In genomic region chr19:49422407-49423277, GRCh38 we compare ENCODE assay signal across 6 cellular contexts. TPM values are rescaled to one million over a fixed set of nuclear protein-coding genes. Genes with fewer than 3 reads are reported as not detected.
DNase-seq lines count a peak whose midpoint lies in the region; ATAC-seq and TF ChIP-seq lines count a peak whose summit lies in the region.

No MANE protein-coding gene starts in this region.

- H3K36me3 ChIP-seq in lower lobe of right lung, result no peaks in the 10 kb centered on the region

- peak; percentile 77 for DNase-seq in activated CD8-positive, alpha-beta memory T cell treated with anti-CD3 and anti-CD28 coated beads, Interleukin-2, amount 10 ng/mL, durations not matched to agents 7 days and 5 days
- no peak for DNase-seq in activated CD8-positive, alpha-beta memory T cell treated with anti-CD3 and anti-CD28 coated beads for 24 hours
- DNase-seq in activated gamma-delta T cell (lab: John Stamatoyannopoulos, UW) (peak; percentile 35), lower lobe of right lung (no peak), amniotic stem cell (lab: John Stamatoyannopoulos, UW) (no peak), DMS114 treated with DMSO at 0.1 percent for 48 hours (lab: John Stamatoyannopoulos, UW; ENCODE audit: unreplicated experiment) (no peak)

- intact Hi-C loops in lower lobe of right lung (cut with DNase I), result no loop called here

- peak; percentile 40 for TF ChIP-seq CTCF in lower lobe of right lung (IDR thresholded peaks at IDR 0.05)

- CTCF ChIA-PET in activated CD8-positive, alpha-beta memory T cell treated with anti-CD3 and anti-CD28 coated beads, Interleukin-2, amount 10 ng/mL, durations not matched to agents 7 days and 5 days (lab: Charles Lee), result interaction anchor here (0.6 to 7.4 kb wide), 14 partner anchors 8 to 195 kb away, joined by 3 to 52 read pairs (median 4); partner anchors contain the start of gene PIH1D1

- H3K4me1 Mint-ChIP-seq in activated CD8-positive, alpha-beta memory T cell treated with anti-CD3 and anti-CD28 coated beads, Interleukin-2, amount 10 ng/mL, durations not matched to agents 7 days and 5 days, result peaks cover 36% of the 10 kb centered on the region

- peak overlapping the region; percentile 52 for H3K27ac Mint-ChIP-seq in activated CD8-positive, alpha-beta memory T cell treated with anti-CD3 and anti-CD28 coated beads, Interleukin-2, amount 10 ng/mL, durations not matched to agents 7 days and 5 days

- peaks cover 27% of the 10 kb centered on the region for H3K4me1 ChIP-seq in lower lobe of right lung

- H3K27me3 Mint-ChIP-seq in activated CD8-positive, alpha-beta memory T cell treated with anti-CD3 and anti-CD28 coated beads, Interleukin-2, amount 10 ng/mL, durations not matched to agents 7 days and 5 days, result peaks cover 92% of the 10 kb centered on the region

- H3K27me3 ChIP-seq in lower lobe of right lung (ENCODE audit: low read depth), result peaks cover 86% of the 10 kb centered on the region

- peak overlapping the region; percentile 34 for H3K4me3 ChIP-seq in lower lobe of right lung

- ATAC-seq in activated CD8-positive, alpha-beta memory T cell treated with anti-CD3 and anti-CD28 coated beads, Interleukin-2, amount 10 ng/mL, durations not matched to agents 7 days and 5 days, result peak; percentile 84
- ATAC-seq in lower lobe of right lung, result peak; percentile 57 to 65

- H3K9me3 Mint-ChIP-seq in activated CD8-positive, alpha-beta memory T cell treated with anti-CD3 and anti-CD28 coated beads, Interleukin-2, amount 10 ng/mL, durations not matched to agents 7 days and 5 days (ENCODE audit: low read depth), result no peaks in the 10 kb centered on the region

- H3K4me3 Mint-ChIP-seq in activated CD8-positive, alpha-beta memory T cell treated with anti-CD3 and anti-CD28 coated beads, Interleukin-2, amount 10 ng/mL, durations not matched to agents 7 days and 5 days, result peak overlapping the region; percentile 66

- H3K27ac ChIP-seq in lower lobe of right lung, result no peak overlapping the region

- H3K36me3 Mint-ChIP-seq in activated CD8-positive, alpha-beta memory T cell treated with anti-CD3 and anti-CD28 coated beads, Interleukin-2, amount 10 ng/mL, durations not matched to agents 7 days and 5 days, result peaks cover 2% of the 10 kb centered on the region

- H3K9me3 ChIP-seq in lower lobe of right lung, result no peaks in the 10 kb centered on the region

RNA-seq across cellular contexts. Expression of gene PTH2, which starts 0.6 kb away (rescaled TPM):
- not detected for total RNA-seq in activated CD8-positive, alpha-beta memory T cell treated with anti-CD3 and anti-CD28 coated beads, Interleukin-2, amount 10 ng/mL, durations not matched to agents 7 days and 5 days
- total RNA-seq in lower lobe of right lung, result not detected

RNA-seq across cellular contexts. Expression of gene GFY, which starts 2.5 kb away (rescaled TPM):
- total RNA-seq in activated CD8-positive, alpha-beta memory T cell treated with anti-CD3 and anti-CD28 coated beads, Interleukin-2, amount 10 ng/mL, durations not matched to agents 7 days and 5 days, result not detected
- total RNA-seq in lower lobe of right lung, result not detected

RNA-seq across cellular contexts. Expression of gene SLC17A7, which starts 18.7 kb away (rescaled TPM):
- under 1 TPM; 0.19 to 0.55 TPM for total RNA-seq in activated CD8-positive, alpha-beta memory T cell treated with anti-CD3 and anti-CD28 coated beads, Interleukin-2, amount 10 ng/mL, durations not matched to agents 7 days and 5 days
- total RNA-seq in lower lobe of right lung, result 0.56 TPM

RNA-seq across cellular contexts. Expression of gene PIH1D1, which starts 29.0 kb away (rescaled TPM):
- total RNA-seq in activated CD8-positive, alpha-beta memory T cell treated with anti-CD3 and anti-CD28 coated beads, Interleukin-2, amount 10 ng/mL, durations not matched to agents 7 days and 5 days, result 100 to 1,000 TPM; 148 to 158 TPM
- 63.2 TPM for total RNA-seq in lower lobe of right lung

RNA-seq across cellular contexts. Expression of gene ALDH16A1, which starts 30.4 kb away (rescaled TPM):
- total RNA-seq in activated CD8-positive, alpha-beta memory T cell treated with anti-CD3 and anti-CD28 coated beads, Interleukin-2, amount 10 ng/mL, durations not matched to agents 7 days and 5 days, result 10 to 100 TPM; 37.2 to 45.2 TPM
- total RNA-seq in lower lobe of right lung, result 33.7 TPM

Comparison
In these comparisons a context has a peak if more than half of its experiments do, and no peak if none do; other contexts are left out.
1. DNase-seq: peak in activated CD8-positive, alpha-beta memory T cell treated with anti-CD3 and anti-CD28 coated beads, Interleukin-2, amount 10 ng/mL, durations not matched to agents 7 days and 5 days (single experiment) and activated gamma-delta T cell (single experiment); none in activated CD8-positive, alpha-beta memory T cell treated with anti-CD3 and anti-CD28 coated beads for 24 hours (single experiment), lower lobe of right lung (single experiment), amniotic stem cell (single experiment) and DMS114 treated with DMSO at 0.1 percent for 48 hours (single experiment).